ENCODE assay signal across 8 cellular contexts in the genomic region with DNA sequence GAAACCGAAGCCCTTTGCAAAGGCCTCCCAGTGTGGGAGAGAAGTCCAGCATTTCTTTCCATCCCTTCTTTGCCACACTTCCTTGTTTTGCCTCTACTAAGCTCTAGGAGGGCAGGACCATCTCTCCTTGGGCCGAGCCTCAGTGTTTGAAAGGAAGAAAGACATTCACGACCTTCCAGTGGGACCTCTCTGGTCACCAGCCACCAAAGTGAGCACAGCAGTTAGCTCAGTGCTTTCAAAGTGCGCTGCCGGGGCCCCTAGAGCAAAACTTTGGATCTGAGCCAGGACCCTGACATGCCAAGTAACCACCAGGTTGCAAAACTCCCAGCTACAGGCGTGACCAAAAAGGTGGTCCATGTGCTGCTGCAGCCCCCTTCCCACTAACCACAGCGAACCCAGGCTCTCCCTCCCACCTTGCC. TPM values are rescaled to one million over a fixed set of nuclear protein-coding genes. Genes with fewer than 3 reads are reported as not detected.
DNase-seq lines count a peak whose midpoint lies in the region; ATAC-seq, FAIRE-seq and TF ChIP-seq lines count a peak whose summit lies in the region.

No MANE protein-coding gene starts in this region.

- H3K79me2 ChIP-seq in PC-3 (ENCODE audit: low read length) = peaks cover 100% of the 10 kb centered on the region

- H2AFZ ChIP-seq in PC-3 (ENCODE audit: low read length) = no peak overlapping the region

- CTCF ChIA-PET in PC-3 (lab: Charles Lee) = interaction anchor here (1.4 kb wide), 1 partner anchor 100 kb away, joined by 6 read pairs; no protein-coding TSS in a partner anchor

- H3K4me3 ChIP-seq in PC-3 (ENCODE audit: low read length) = no peak overlapping the region
- peak overlapping the region; percentile 29 for H3K4me3 ChIP-seq in fibroblast of villous mesenchyme (ENCODE audit: low read depth, low read length)
- peak overlapping the region; percentile 9 for H3K4me3 ChIP-seq in psoas muscle

- H3K4me1 ChIP-seq in PC-3 (ENCODE audit: insufficient read depth, low read length) = peaks cover 29% of the 10 kb centered on the region
- peaks cover 88% of the 10 kb centered on the region for H3K4me1 ChIP-seq in psoas muscle

- in situ Hi-C loops in G401 (cut with HindIII; ENCODE audit: low sequenced_read_pairs) = no loop called here

- ATAC-seq in PC-3 = no peak
- ATAC-seq in psoas muscle = peak in 1 of 4 donors; percentile 31
- no peak for ATAC-seq in HG02763 (IDR thresholded peaks at IDR 0.05; ENCODE audit: unreplicated experiment)
- ATAC-seq in GM18909 (IDR thresholded peaks at IDR 0.05; ENCODE audit: poor library complexity, unreplicated experiment) = no peak

- no peak for TF ChIP-seq CTCF in PC-3 (conservative IDR thresholded peaks at IDR 0.05; ENCODE audit: low read depth, low read length)
- no peak for TF ChIP-seq CTCF in fibroblast of villous mesenchyme (IDR thresholded peaks at IDR 0.05; ENCODE audit: insufficient read depth, low read depth, low read length)
- no peak for TF ChIP-seq CTCF in psoas muscle (IDR thresholded peaks at IDR 0.05)
- TF ChIP-seq CTCF in D721Med (IDR thresholded peaks at IDR 0.05; ENCODE audit: insufficient read depth, missing control alignments) = no peak

- peak overlapping the region; percentile 54 for H3K4me2 ChIP-seq in PC-3 (ENCODE audit: low read length)

- H3F3A ChIP-seq in PC-3 (ENCODE audit: low read length, unreplicated experiment) = no peaks in the 10 kb centered on the region

- FAIRE-seq in D721Med (lab: Jason Lieb, UNC) = no peak

- intact Hi-C loops in PC-3 (cut with micrococcal nuclease) = no loop called here
- intact Hi-C loops in psoas muscle (cut with DNase I) = loop anchor here in 1 of 2 donors (10.0 kb wide), 1 partner anchor 233 kb away; no protein-coding TSS in a partner anchor

- H4K20me1 ChIP-seq in PC-3 (ENCODE audit: low read length) = no peaks in the 10 kb centered on the region

- H3K36me3 ChIP-seq in PC-3 (ENCODE audit: low read depth, low read length) (peaks cover 13% of the 10 kb centered on the region), psoas muscle (ENCODE audit: insufficient read depth in 1 of 2, low read depth in 1 of 2) (no peaks in the 10 kb centered on the region)

- DNase-seq in GF-D8 (lab: John Stamatoyannopoulos, UW) = peak; percentile 68
- no peak for DNase-seq in PC-3
- peak; percentile 83 for DNase-seq in fibroblast of villous mesenchyme (ENCODE audit: low read depth)
- DNase-seq in psoas muscle = peak; percentile 59 to 76
- DNase-seq in G401 (ENCODE audit: low spot score) = no peak
- DNase-seq in D721Med (ENCODE audit: insufficient read length, low spot score) = no peak

- H3K9me3 ChIP-seq in PC-3 (ENCODE audit: low read length) = no peaks in the 10 kb centered on the region
- H3K9me3 ChIP-seq in psoas muscle = no peaks in the 10 kb centered on the region

- no peaks in the 10 kb centered on the region for H3K9me2 ChIP-seq in PC-3 (replicated peaks; ENCODE audit: low read length)

- peak overlapping the region; percentile 13 for H3K9ac ChIP-seq in PC-3 (ENCODE audit: low read length)

- BruUV-seq in PC-3 (replicated peaks; lab: Mats Ljungman, UMichigan) = no TSS peak

- WGBS in psoas muscle, 3 donors = 24 to 47% (median 30%) methylated on average over 7 of the region's 7 CpGs

- POLR2A ChIA-PET in PC-3 (lab: Charles Lee; ENCODE audit: unreplicated experiment) = no interaction called here

- H3K27me3 ChIP-seq in PC-3 (ENCODE audit: low read length) (no peaks in the 10 kb centered on the region), psoas muscle (ENCODE audit: insufficient read depth in 3 of 3, low read length in 2 of 3) (no peaks in the 10 kb centered on the region)

- H3K27ac ChIP-seq in PC-3 (ENCODE audit: low read length) (peak overlapping the region; percentile 74), psoas muscle (peak overlapping the region; percentile 98)

RNA-seq across cellular contexts. Expression of gene CTBP2, which starts 12.3 kb away (rescaled TPM):
- 78.9 and 97.2 TPM in 2 replicates for total RNA-seq in PC-3 (2014; rRNA removed)
- total RNA-seq in fibroblast of villous mesenchyme = 74.3 and 84.7 TPM in 2 replicates
- total RNA-seq in psoas muscle = 10 to 100 TPM; 31.8 to 49.8 (median 33.8) TPM
- polyA plus RNA-seq in psoas muscle = 10 to 100 TPM; 14.7 to 41.8 (median 15.2) TPM
- total RNA-seq in G401 (2014; rRNA removed; shearing (Covaris generic)) = 85.3 and 98.5 TPM in 2 replicates

Comparison
In these comparisons a context has a peak if more than half of its experiments do, and no peak if none do; other contexts are left out.
1. DNase-seq: peak in GF-D8 (single experiment), fibroblast of villous mesenchyme (single experiment) and psoas muscle (2 of 2); none in PC-3 (single experiment), G401 (single experiment) and D721Med (single experiment).